In genomic region chr3:156036258-156037053, GRCh38 we compare ENCODE assay signal across 15 cellular contexts.
"Had no signal": no experiment of that assay in that cellular context is flagged by ENCODE, and none has a peak within 500 bp of the region (broad histone marks: within the 10 kb centered on the region; RNA-seq: fewer than 3 reads in every experiment).

No MANE protein-coding gene starts in this region.

- H3K27ac ChIP-seq: colonic mucosa, left lung, prostate gland, skin epidermis, suprapubic skin, upper lobe of left lung had no signal

- H3K4me1 ChIP-seq: colonic mucosa, left lung, prostate gland, suprapubic skin, upper lobe of left lung had no signal

- H3K4me3 ChIP-seq: colonic mucosa, left lung, prostate gland, skin epidermis, suprapubic skin, upper lobe of left lung had no signal

- H3K36me3 ChIP-seq: colonic mucosa, left lung, prostate gland, suprapubic skin, upper lobe of left lung had no signal

- H3K9me3 ChIP-seq: colonic mucosa, left lung, prostate gland, suprapubic skin, upper lobe of left lung had no signal

- DNase-seq: activated CD4-positive, alpha-beta T cell treated with anti-CD3 and anti-CD28 coated beads, Interleukin-2, amount 10 ng/mL, durations not matched to agents 24 days and 14 days; activated CD8-positive, alpha-beta T cell treated with anti-CD3 and anti-CD28 coated beads for 36 hours; activated effector memory CD4-positive, alpha-beta T cell treated with Interleukin-2 at 50 U/mL for 16 hours; activated naive CD4-positive, alpha-beta T cell treated with anti-CD3 and anti-CD28 coated beads, Interleukin-2, amount 10 ng/mL, durations not matched to agents 7 days and 5 days; activated naive CD8-positive, alpha-beta T cell treated with anti-CD3 and anti-CD28 coated beads, Interleukin-2, amount 50 U/mL, for 24 hours; activated T-cell treated with anti-CD3 and anti-CD28 coated beads, Interleukin-2, amount 50 U/mL, for 24 hours; colonic mucosa; erythroblast; left lung; mammary epithelial cell; right cardiac atrium; upper lobe of left lung had no signal

- H3K27me3 ChIP-seq: colonic mucosa, left lung, suprapubic skin, upper lobe of left lung had no signal
